In the genomic region with DNA sequence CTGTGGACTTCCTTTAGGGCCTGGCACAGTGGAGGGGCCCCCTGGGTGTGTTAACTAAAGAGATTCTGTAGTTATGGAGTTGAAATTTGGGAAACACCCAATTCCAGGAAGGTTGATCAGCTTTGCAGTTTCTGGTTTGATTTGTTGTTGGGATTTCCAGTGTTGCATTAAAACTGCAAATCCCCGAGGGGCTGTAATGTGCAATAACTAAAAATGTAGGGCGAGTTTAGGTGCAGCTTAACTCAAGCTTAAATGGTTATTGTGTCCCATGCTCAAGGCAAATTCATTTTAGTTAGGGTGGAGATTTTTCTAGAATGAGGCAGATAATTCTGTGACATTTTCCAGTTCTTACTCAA, we compare ENCODE assay signal across 1 cellular context.
TF ChIP-seq lines count a peak whose summit lies in the region.

No MANE protein-coding gene starts in this region.

TF ChIP-seq in IMR-90, 13 proteins besides CTCF, POLR2A, EP300 and RAD21:
- TF ChIP-seq FOS (IDR thresholded peaks at IDR 0.05; ENCODE audit: low read depth, low read length) (no peak), MXI1 (IDR thresholded peaks at IDR 0.05; ENCODE audit: borderline replicate concordance, low read depth, low read length) (no peak), CEBPB (IDR thresholded peaks at IDR 0.05; ENCODE audit: low read depth, low read length) (no peak), MAFK (IDR thresholded peaks at IDR 0.05; ENCODE audit: low read depth, low read length) (no peak), RCOR1 (IDR thresholded peaks at IDR 0.05; ENCODE audit: insufficient replicate concordance, low read length) (no peak), RFX5 (IDR thresholded peaks at IDR 0.05; ENCODE audit: low read depth, low read length) (no peak), MAZ (IDR thresholded peaks at IDR 0.05; ENCODE audit: borderline replicate concordance, low read depth, low read length) (no peak), SMC3 (IDR thresholded peaks at IDR 0.05; ENCODE audit: low read depth, low read length) (no peak), CHD1 (IDR thresholded peaks at IDR 0.05; ENCODE audit: low read depth, low read length) (no peak), NFE2L2 (IDR thresholded peaks at IDR 0.05; ENCODE audit: low read depth, low read length) (no peak), BHLHE40 (IDR thresholded peaks at IDR 0.05; ENCODE audit: low read depth, low read length) (no peak)
- TF ChIP-seq, protein P1, sequence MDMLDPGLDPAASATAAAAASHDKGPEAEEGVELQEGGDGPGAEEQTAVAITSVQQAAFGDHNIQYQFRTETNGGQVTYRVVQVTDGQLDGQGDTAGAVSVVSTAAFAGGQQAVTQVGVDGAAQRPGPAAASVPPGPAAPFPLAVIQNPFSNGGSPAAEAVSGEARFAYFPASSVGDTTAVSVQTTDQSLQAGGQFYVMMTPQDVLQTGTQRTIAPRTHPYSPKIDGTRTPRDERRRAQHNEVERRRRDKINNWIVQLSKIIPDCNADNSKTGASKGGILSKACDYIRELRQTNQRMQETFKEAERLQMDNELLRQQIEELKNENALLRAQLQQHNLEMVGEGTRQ (IDR thresholded peaks at IDR 0.05; ENCODE audit: low read depth, low read length) = no peak
- TF ChIP-seq, protein P2, sequence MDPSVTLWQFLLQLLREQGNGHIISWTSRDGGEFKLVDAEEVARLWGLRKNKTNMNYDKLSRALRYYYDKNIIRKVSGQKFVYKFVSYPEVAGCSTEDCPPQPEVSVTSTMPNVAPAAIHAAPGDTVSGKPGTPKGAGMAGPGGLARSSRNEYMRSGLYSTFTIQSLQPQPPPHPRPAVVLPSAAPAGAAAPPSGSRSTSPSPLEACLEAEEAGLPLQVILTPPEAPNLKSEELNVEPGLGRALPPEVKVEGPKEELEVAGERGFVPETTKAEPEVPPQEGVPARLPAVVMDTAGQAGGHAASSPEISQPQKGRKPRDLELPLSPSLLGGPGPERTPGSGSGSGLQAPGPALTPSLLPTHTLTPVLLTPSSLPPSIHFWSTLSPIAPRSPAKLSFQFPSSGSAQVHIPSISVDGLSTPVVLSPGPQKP (IDR thresholded peaks at IDR 0.05; ENCODE audit: borderline replicate concordance, low read depth, low read length) = no peak
